In the genomic region with DNA sequence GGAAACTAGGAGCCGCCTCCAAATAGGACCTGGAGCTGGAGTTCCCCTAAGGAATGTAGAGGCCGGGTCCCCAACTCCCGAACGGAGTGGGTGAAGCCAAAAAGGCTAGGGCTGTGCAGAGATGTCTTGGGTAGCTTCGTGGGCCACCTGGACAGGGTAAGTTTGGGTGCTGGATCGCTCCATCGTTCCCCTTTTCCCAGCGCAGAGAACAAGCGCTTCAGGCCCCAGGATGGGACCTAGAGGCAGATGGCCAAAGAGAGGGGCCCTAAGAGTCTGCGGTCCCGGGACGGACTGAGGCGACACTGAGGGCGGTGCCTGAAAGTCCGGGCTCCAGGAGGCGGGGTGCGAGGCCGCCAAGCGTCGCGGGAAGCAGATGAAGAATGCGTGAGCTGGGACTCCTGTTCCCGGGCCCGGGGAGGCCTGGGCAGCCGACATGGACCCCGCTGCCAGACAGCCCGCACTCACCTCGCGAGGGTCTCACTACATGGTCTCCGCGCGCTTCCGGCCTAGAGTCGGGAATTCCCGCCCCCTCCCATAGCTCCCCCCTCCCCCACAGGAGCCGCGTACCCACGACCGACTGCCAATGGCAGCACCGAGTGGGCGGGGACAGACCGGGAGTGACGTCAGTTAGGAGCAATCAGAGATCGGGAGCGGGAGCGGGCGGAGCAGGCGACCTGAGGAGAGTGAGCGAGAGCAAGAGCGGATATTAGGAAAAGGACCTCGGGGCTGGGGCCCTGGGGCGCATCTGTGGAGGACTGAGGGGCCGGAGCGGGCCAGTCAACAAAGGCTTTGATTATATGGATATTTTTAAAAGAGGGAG, we compare ENCODE assay signal across 8 cellular contexts. TPM values are rescaled to one million over a fixed set of nuclear protein-coding genes. Genes with fewer than 3 reads are reported as not detected.
DNase-seq lines count a peak whose midpoint lies in the region; ATAC-seq and TF ChIP-seq lines count a peak whose summit lies in the region.

A gene with protein sequence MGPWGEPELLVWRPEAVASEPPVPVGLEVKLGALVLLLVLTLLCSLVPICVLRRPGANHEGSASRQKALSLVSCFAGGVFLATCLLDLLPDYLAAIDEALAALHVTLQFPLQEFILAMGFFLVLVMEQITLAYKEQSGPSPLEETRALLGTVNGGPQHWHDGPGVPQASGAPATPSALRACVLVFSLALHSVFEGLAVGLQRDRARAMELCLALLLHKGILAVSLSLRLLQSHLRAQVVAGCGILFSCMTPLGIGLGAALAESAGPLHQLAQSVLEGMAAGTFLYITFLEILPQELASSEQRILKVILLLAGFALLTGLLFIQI (minus strand): TSS at position 508 of the 820 bp plus-strand sequence. CDS start 822 bp downstream, outside the sequence.

- no peaks in the 10 kb centered on the region for H3K27me3 Mint-ChIP-seq in activated T-helper 17 cell treated with anti-CD3 and anti-CD28 coated beads, Interleukin-2, amount 50 U/mL, for 72 hours
- no peaks in the 10 kb centered on the region for H3K27me3 Mint-ChIP-seq in naive thymus-derived CD8-positive, alpha-beta T cell
- no peaks in the 10 kb centered on the region for H3K27me3 Mint-ChIP-seq in stimulated activated naive B cell treated with anti-CD40 and anti-IgM and Interleukin-4, amounts not matched to agents 10 μg/mL and 1 μg/mL and 100 μg/mL, for 72 hours

- H3K27me3 ChIP-seq in MG63 = no peaks in the 10 kb centered on the region
- H3K27me3 ChIP-seq in fibroblast of lung (ENCODE audit: control insufficient read depth, insufficient read depth, low read length) = no peaks in the 10 kb centered on the region

- H3K27ac ChIP-seq in fibroblast of lung (ENCODE audit: insufficient read depth, low read length) = peak within 1 kb of the TSS; percentile 91

- TF ChIP-seq POLR2A in Raji (IDR thresholded peaks at IDR 0.05; ENCODE audit: insufficient read depth, low read depth, low read length) = peak; percentile 80

- TF ChIP-seq CTCF in fibroblast of lung (conservative IDR thresholded peaks at IDR 0.05 in 1 of 2, IDR thresholded peaks at IDR 0.05 in 1 of 2; ENCODE audit: low read depth in 1 of 2, low read length in 2 of 2) = no peak

- H3K36me3 ChIP-seq in MG63 = peaks cover 26% of the 10 kb centered on the region
- peaks cover 4% of the 10 kb centered on the region for H3K36me3 ChIP-seq in fibroblast of lung (ENCODE audit: control insufficient read depth, insufficient read depth, low read length)

- H3K79me2 ChIP-seq in fibroblast of lung (ENCODE audit: control insufficient read depth, insufficient read depth, low read length) = peaks cover 12% of the 10 kb centered on the region

- DNase-seq in DMS79 (lab: John Stamatoyannopoulos, UW) = peak; percentile 94
- DNase-seq in GOT3 (lab: John Stamatoyannopoulos, UW) = peak; percentile 87
- DNase-seq in MG63 = peak; percentile 98
- DNase-seq in fibroblast of lung (ENCODE audit: low read depth in 2 of 2) = peak; percentile 95 to 96
- peak; percentile 86 to 96 (median 88) for DNase-seq in naive thymus-derived CD8-positive, alpha-beta T cell
- DNase-seq in stimulated activated naive B cell treated with anti-CD40 and anti-IgM and Interleukin-4, amounts not matched to agents 10 μg/mL and 1 μg/mL and 100 μg/mL, for 72 hours = peak; percentile 90

- peaks cover 20% of the 10 kb centered on the region for H3K4me1 ChIP-seq in fibroblast of lung (ENCODE audit: control insufficient read depth, extremely low read depth, insufficient read depth, low read length)

- H3K9me3 ChIP-seq in MG63 (no peaks in the 10 kb centered on the region), fibroblast of lung (ENCODE audit: control insufficient read depth, insufficient read depth, low read depth, low read length) (no peaks in the 10 kb centered on the region)

- peaks cover 35% of the 10 kb centered on the region for H3K4me1 Mint-ChIP-seq in activated T-helper 17 cell treated with anti-CD3 and anti-CD28 coated beads, Interleukin-2, amount 50 U/mL, for 72 hours
- peaks cover 34 to 76% (median 66%) of the 10 kb centered on the region in 4 donors for H3K4me1 Mint-ChIP-seq in naive thymus-derived CD8-positive, alpha-beta T cell
- H3K4me1 Mint-ChIP-seq in stimulated activated naive B cell treated with anti-CD40 and anti-IgM and Interleukin-4, amounts not matched to agents 10 μg/mL and 1 μg/mL and 100 μg/mL, for 72 hours = peaks cover 48 to 70% of the 10 kb centered on the region in 2 donors

- peak within 1 kb of the TSS; percentile 99 for H3K4me2 ChIP-seq in fibroblast of lung (ENCODE audit: extremely low read depth, insufficient read depth, low read length)

- peak; percentile 66 for ATAC-seq in activated T-helper 17 cell treated with anti-CD3 and anti-CD28 coated beads, Interleukin-2, amount 50 U/mL, for 72 hours (replicated peaks)
- ATAC-seq in naive thymus-derived CD8-positive, alpha-beta T cell = peak; percentile 40 to 48
- peak; percentile 46 to 56 for ATAC-seq in stimulated activated naive B cell treated with anti-CD40 and anti-IgM and Interleukin-4, amounts not matched to agents 10 μg/mL and 1 μg/mL and 100 μg/mL, for 72 hours (replicated peaks)

- H3K9me3 Mint-ChIP-seq in activated T-helper 17 cell treated with anti-CD3 and anti-CD28 coated beads, Interleukin-2, amount 50 U/mL, for 72 hours = no peaks in the 10 kb centered on the region
- H3K9me3 Mint-ChIP-seq in naive thymus-derived CD8-positive, alpha-beta T cell = peaks cover 0 to 2% (median 0%) of the 10 kb centered on the region in 9 donors
- H3K9me3 Mint-ChIP-seq in stimulated activated naive B cell treated with anti-CD40 and anti-IgM and Interleukin-4, amounts not matched to agents 10 μg/mL and 1 μg/mL and 100 μg/mL, for 72 hours = no peaks in the 10 kb centered on the region

- H3K4me3 ChIP-seq in MG63 = peak within 1 kb of the TSS; percentile 79
- peak within 1 kb of the TSS; percentile 72 to 88 (median 78) for H3K4me3 ChIP-seq in fibroblast of lung (replicated peaks in 1 of 4; ENCODE audit: control extremely low read depth in 1 of 4, insufficient read depth in 1 of 4, low read depth in 3 of 4, low read length in 4 of 4)

- H3K36me3 Mint-ChIP-seq in activated T-helper 17 cell treated with anti-CD3 and anti-CD28 coated beads, Interleukin-2, amount 50 U/mL, for 72 hours (ENCODE audit: low read depth) = peaks cover 62% of the 10 kb centered on the region
- H3K36me3 Mint-ChIP-seq in naive thymus-derived CD8-positive, alpha-beta T cell = no peaks in the 10 kb centered on the region
- peaks cover 20 to 52% of the 10 kb centered on the region in 2 donors for H3K36me3 Mint-ChIP-seq in stimulated activated naive B cell treated with anti-CD40 and anti-IgM and Interleukin-4, amounts not matched to agents 10 μg/mL and 1 μg/mL and 100 μg/mL, for 72 hours

- no peaks in the 10 kb centered on the region for H4K20me1 ChIP-seq in fibroblast of lung (ENCODE audit: control insufficient read depth, extremely low read depth, insufficient read depth, low read length)

- H2AFZ ChIP-seq in fibroblast of lung (ENCODE audit: low read length) = peak within 1 kb of the TSS; percentile 75

- H3K4me3 Mint-ChIP-seq in activated T-helper 17 cell treated with anti-CD3 and anti-CD28 coated beads, Interleukin-2, amount 50 U/mL, for 72 hours = peak within 1 kb of the TSS; percentile 99
- peak within 1 kb of the TSS; percentile 86 to 100 (median 94) for H3K4me3 Mint-ChIP-seq in naive thymus-derived CD8-positive, alpha-beta T cell
- H3K4me3 Mint-ChIP-seq in stimulated activated naive B cell treated with anti-CD40 and anti-IgM and Interleukin-4, amounts not matched to agents 10 μg/mL and 1 μg/mL and 100 μg/mL, for 72 hours = peak within 1 kb of the TSS; percentile 85 to 90

- peak within 1 kb of the TSS; percentile 86 for H3K27ac Mint-ChIP-seq in activated T-helper 17 cell treated with anti-CD3 and anti-CD28 coated beads, Interleukin-2, amount 50 U/mL, for 72 hours
- H3K27ac Mint-ChIP-seq in naive thymus-derived CD8-positive, alpha-beta T cell = peak within 1 kb of the TSS; percentile 95 to 100 (median 97)
- peak within 1 kb of the TSS; percentile 91 for H3K27ac Mint-ChIP-seq in stimulated activated naive B cell treated with anti-CD40 and anti-IgM and Interleukin-4, amounts not matched to agents 10 μg/mL and 1 μg/mL and 100 μg/mL, for 72 hours

- POLR2A ChIA-PET in naive thymus-derived CD8-positive, alpha-beta T cell (lab: Charles Lee) = interaction anchor here (0.6 to 13.8 kb wide), 11 partner anchors 10 to 1361 kb away, joined by 3 to 315 read pairs (median 5); a partner anchor contains a TSS

- peak within 1 kb of the TSS; percentile 88 for H3K9ac ChIP-seq in fibroblast of lung (ENCODE audit: insufficient read depth, low read length)

RNA-seq across cellular contexts. Expression of the gene that starts here (rescaled TPM):
- total RNA-seq in MG63 (2014; rRNA removed; shearing (Covaris generic); ENCODE audit: low replicate concordance) = 154 and 223 TPM in 2 replicates
- 100 to 1,000 TPM; 109 to 117 TPM for total RNA-seq in activated T-helper 17 cell treated with anti-CD3 and anti-CD28 coated beads, Interleukin-2, amount 50 U/mL, for 72 hours
- total RNA-seq in fibroblast of lung = 113 and 119 TPM in 2 replicates
- polyA plus RNA-seq in fibroblast of lung = 80.5 and 94.4 TPM in 2 replicates
- polyA plus RNA-seq in fibroblast of lung (2012) = 89.0 and 97.9 TPM in 2 replicates
- 118 and 119 TPM in 2 replicates for polyA minus RNA-seq in fibroblast of lung (ENCODE audit: low replicate concordance)
- total RNA-seq in naive thymus-derived CD8-positive, alpha-beta T cell = 10 to 100 TPM; 14.7 to 14.9 TPM
- polyA plus RNA-seq in naive thymus-derived CD8-positive, alpha-beta T cell = 10 to 100 TPM; 29.5 to 35.2 (median 32.6) TPM

Comparison
In these comparisons a context has a peak if more than half of its experiments do, and no peak if none do; other contexts are left out.
1. Peak in every context shown above with its lines: DNase-seq, ATAC-seq, H3K4me3 ChIP-seq and H3K27ac ChIP-seq.